ENCODE assay signal across 9 cellular contexts in the genomic region with DNA sequence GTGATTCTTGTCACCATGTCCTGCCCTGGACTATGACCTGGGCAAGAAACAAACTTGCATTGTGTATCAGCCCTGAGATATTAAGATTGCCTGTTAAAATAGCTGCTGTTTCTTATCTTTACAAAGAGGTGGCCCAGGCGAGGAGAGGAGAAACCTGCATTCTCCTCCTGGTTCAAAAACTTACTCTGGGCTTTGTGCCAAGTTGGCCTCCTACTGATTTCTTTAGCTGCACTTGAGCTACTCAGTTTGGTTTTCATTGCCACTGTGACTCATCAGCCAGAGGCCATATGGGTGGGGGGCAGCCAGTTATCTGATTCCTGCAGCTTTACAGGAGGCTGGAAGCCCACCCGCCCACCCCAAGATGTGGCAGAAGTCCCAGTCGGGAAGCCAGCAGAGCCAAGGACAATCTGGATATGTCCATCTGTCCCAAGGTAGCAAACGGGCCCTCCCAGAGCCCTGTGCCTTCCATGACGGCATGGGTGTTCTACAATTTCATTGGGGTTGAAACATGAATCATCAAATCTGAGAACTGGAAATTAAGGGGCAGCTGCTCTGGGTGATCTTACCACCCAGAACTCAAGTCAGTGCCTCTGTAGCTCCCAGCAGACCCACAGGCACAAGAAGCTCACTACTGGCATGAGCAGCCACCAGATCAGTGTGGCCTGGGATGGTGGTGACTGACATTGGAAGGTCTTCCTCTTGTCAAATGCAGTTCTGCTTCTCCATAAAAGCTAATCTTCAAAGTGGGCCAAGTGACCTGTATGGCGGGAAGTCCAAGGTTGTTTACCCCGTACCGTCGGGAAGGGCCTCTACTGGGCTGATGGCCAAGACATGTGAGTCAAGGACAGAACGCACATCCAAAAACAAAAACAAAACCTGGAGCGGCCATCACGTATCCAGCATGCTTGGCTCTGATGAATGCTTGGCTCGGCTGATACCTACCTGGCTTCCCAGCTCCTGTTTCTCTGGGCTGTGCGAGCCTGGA. TPM values are rescaled to one million over a fixed set of nuclear protein-coding genes. Genes with fewer than 3 reads are reported as not detected.
DNase-seq lines count a peak whose midpoint lies in the region; ATAC-seq and TF ChIP-seq lines count a peak whose summit lies in the region.
"Had no signal": no experiment of that assay in that cellular context is flagged by ENCODE, and none has a peak within 500 bp of the region (broad histone marks: within the 10 kb centered on the region; RNA-seq: fewer than 3 reads in every experiment).

No MANE protein-coding gene starts in this region.

- peaks cover 0 to 4% (median 0%) of the 10 kb centered on the region in 4 donors for H3K9me3 ChIP-seq in sigmoid colon

- TF ChIP-seq POLR2A in sigmoid colon (IDR thresholded peaks at IDR 0.05): no peak

- no peaks in the 10 kb centered on the region for H3K36me3 ChIP-seq in sigmoid colon

- TF ChIP-seq EP300 in sigmoid colon (IDR thresholded peaks at IDR 0.05): peak in 1 of 4 donors; percentile 35

- H3K4me3 ChIP-seq in fibroblast of pulmonary artery (replicated peaks; ENCODE audit: low read depth, low read length) (no peak overlapping the region), sigmoid colon (no peak overlapping the region)
- H3K4me3 ChIP-seq: GM12878 had no signal

- TF ChIP-seq CTCF in fibroblast of pulmonary artery (IDR thresholded peaks at IDR 0.05; ENCODE audit: low read length, missing control alignments) (no peak), sigmoid colon (IDR thresholded peaks at IDR 0.05) (no peak)

- H3K4me1 ChIP-seq in sigmoid colon: peaks cover 0 to 18% (median 10%) of the 10 kb centered on the region in 4 donors

- intact Hi-C loops in sigmoid colon (cut with DNase I): no loop called here

- WGBS in sigmoid colon, 2 donors: 41 to 66% methylated on average over 14 of the region's 14 CpGs

- H3K27ac ChIP-seq in sigmoid colon: peak overlapping the region in 3 of 4 donors; percentile 41 to 58 (median 50)

- ATAC-seq in activated CD4-positive, CD25-positive, alpha-beta regulatory T cell treated with anti-CD3 and anti-CD28 coated beads, Interleukin-2, amount 50 U/mL, for 24 hours: no peak
- ATAC-seq: GM12878 had no signal

- DNase-seq in GM04504 (ENCODE audit: low read depth) (peak; percentile 12), RPMI7951 (ENCODE audit: low read depth) (peak; percentile 91), fibroblast of pulmonary artery (ENCODE audit: low read depth) (peak; percentile 86), sigmoid colon (peak; percentile 88), globus pallidus (ENCODE audit: low spot score) (no peak), NCI-H748 treated with DMSO at 0.1 percent for 48 hours (lab: John Stamatoyannopoulos, UW) (no peak), iPS-NIHi11 (ENCODE audit: low spot score) (no peak)

- H3K27me3 ChIP-seq in sigmoid colon: no peaks in the 10 kb centered on the region

RNA-seq across cellular contexts. Expression of gene FCN2, which starts 15.5 kb away (rescaled TPM):
- total RNA-seq in RPMI7951 (2014; rRNA removed; shearing (Covaris generic)): not detected in 2 replicates
- total RNA-seq in sigmoid colon: not detected
- polyA plus RNA-seq in sigmoid colon: under 1 TPM in 1 of 3 donors, not detected in 2; 0.12 TPM
- total RNA-seq: GM12878 had no signal
- polyA plus RNA-seq: GM12878 had no signal

RNA-seq across cellular contexts. Expression of gene FCN1, which starts 21.6 kb away (rescaled TPM):
- total RNA-seq in RPMI7951 (2014; rRNA removed; shearing (Covaris generic)): not detected in 2 replicates
- 1 to 10 TPM; 1.2 to 6.9 (median 1.9) TPM for total RNA-seq in sigmoid colon
- polyA plus RNA-seq in sigmoid colon: 1 to 10 TPM in 2 of 3 donors, under 1 TPM in 1; 0.69 to 2.8 (median 1.2) TPM
- polyA plus RNA-seq: GM12878 had no signal

Comparison
In these comparisons a context has a peak if more than half of its experiments do, and no peak if none do; other contexts are left out.
1. DNase-seq: peak in GM04504 (single experiment), RPMI7951 (single experiment), fibroblast of pulmonary artery (single experiment) and sigmoid colon (single experiment); none in globus pallidus (single experiment), NCI-H748 treated with DMSO at 0.1 percent for 48 hours (single experiment) and iPS-NIHi11 (single experiment).